23 cellular contexts compared by ENCODE assay signal in the genomic region with DNA sequence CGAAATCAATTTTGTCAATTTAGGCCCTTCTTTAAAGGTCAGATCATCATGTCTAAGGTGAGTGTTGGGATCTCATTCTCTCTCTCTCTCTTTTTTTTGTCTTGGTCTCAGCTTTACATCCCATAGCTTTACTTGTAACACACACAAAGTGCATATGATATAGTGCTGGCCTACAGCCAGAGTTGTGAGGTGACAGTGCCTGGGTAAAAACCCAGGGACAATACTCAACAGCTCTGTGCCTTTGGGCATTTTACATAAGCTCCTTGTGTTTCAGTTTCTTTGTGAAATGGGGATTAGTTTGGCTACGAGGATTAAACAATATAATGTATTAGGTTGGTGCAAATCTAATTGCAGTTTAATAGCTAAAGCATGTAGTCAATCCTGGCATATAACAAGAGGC.
"Had no signal": no experiment of that assay in that cellular context is flagged by ENCODE, and none has a peak within 500 bp of the region (broad histone marks: within the 10 kb centered on the region; RNA-seq: fewer than 3 reads in every experiment).

No MANE protein-coding gene starts in this region.

- H3K4me1 ChIP-seq: heart left ventricle, psoas muscle, right lobe of liver, transverse colon had no signal

- DNase-seq: dermis blood vessel endothelial cell; effector CD4-positive, alpha-beta T cell; endodermal cell; erythroblast; heart left ventricle; hippocampal formation; left colon; left ventricle myocardium superior; mesenchymal stem cell; naive B cell; psoas muscle; retina; right lobe of liver; stimulated activated CD4-positive, alpha-beta T cell treated with anti-CD3 and anti-CD28 coated beads, Interleukin-15, amount 100 ng/mL, for 24 hours; stimulated activated CD4-positive, alpha-beta T cell treated with anti-CD3 and anti-CD28 coated beads, Interleukin-1b, Interleukin-23, amount 100 ng/mL, for 48 hours; stimulated activated CD4-positive, alpha-beta T cell treated with anti-CD3 and anti-CD28 coated beads, Interleukin-4, amount 100 ng/mL, for 4 hours; stimulated activated naive B cell treated with anti-CD40 and anti-IgM and Interleukin-4, amounts not matched to agents 10 μg/mL and 1 μg/mL and 100 μg/mL, for 72 hours; stimulated activated naive CD8-positive, alpha-beta T cell treated with anti-CD3 and anti-CD28 coated beads, Interleukin-15, amount 100 ng/mL, for 72 hours; substantia nigra; transverse colon had no signal

- H3K9me3 ChIP-seq: heart left ventricle, neutrophil, psoas muscle, right lobe of liver, thoracic aorta, transverse colon had no signal

- H3K27me3 ChIP-seq: heart left ventricle, neutrophil, right lobe of liver, transverse colon had no signal

- H3K27ac ChIP-seq: heart left ventricle, neutrophil, psoas muscle, right lobe of liver, thoracic aorta, transverse colon had no signal

- H3K36me3 ChIP-seq: heart left ventricle, neutrophil, right lobe of liver, thoracic aorta, transverse colon had no signal

- H3K4me3 ChIP-seq: heart left ventricle, lung, psoas muscle, right lobe of liver, thoracic aorta, transverse colon had no signal
